In genomic region chr7:278081-278480, GRCh38 we compare ENCODE assay signal across 35 cellular contexts. TPM values are rescaled to one million over a fixed set of nuclear protein-coding genes. Genes with fewer than 3 reads are reported as not detected.
"Had no signal": no experiment of that assay in that cellular context is flagged by ENCODE, and none has a peak within 500 bp of the region (broad histone marks: within the 10 kb centered on the region; RNA-seq: fewer than 3 reads in every experiment).

No MANE protein-coding gene starts in this region.

- ATAC-seq: activated CD4-positive, alpha-beta T cell treated with anti-CD3 and anti-CD28 coated beads for 36 hours; activated naive CD4-positive, alpha-beta T cell treated with anti-CD3 and anti-CD28 coated beads, Interleukin-2, amount 50 U/mL, for 72 hours; activated T-cell treated with anti-CD3 and anti-CD28 coated beads, Interleukin-2, amount 50 U/mL, for 72 hours; effector memory CD8-positive, alpha-beta T cell; foreskin keratinocyte; gastroesophageal sphincter; T-helper 17 cell had no signal

- H3K27ac Mint-ChIP-seq: activated B cell treated with CpG ODN at 0.5 μM for 24 hours; activated CD4-positive, alpha-beta memory T cell treated with anti-CD3 and anti-CD28 coated beads, Interleukin-2, amount 10 ng/mL, durations not matched to agents 7 days and 5 days; activated CD4-positive, alpha-beta T cell treated with anti-CD3 and anti-CD28 coated beads for 36 hours; activated CD4-positive, alpha-beta T cell treated with anti-CD3 and anti-CD28 coated beads, Interleukin-2, amount 10 ng/mL, durations not matched to agents 7 days and 5 days; activated naive CD4-positive, alpha-beta T cell treated with anti-CD3 and anti-CD28 coated beads, Interleukin-2, amount 10 ng/mL, durations not matched to agents 7 days and 5 days; activated naive CD4-positive, alpha-beta T cell treated with anti-CD3 and anti-CD28 coated beads, Interleukin-2, amount 50 U/mL, for 72 hours; activated naive CD8-positive, alpha-beta T cell treated with anti-CD3 and anti-CD28 coated beads, Interleukin-2, amount 10 ng/mL, durations not matched to agents 7 days and 5 days; activated T-cell treated with anti-CD3 and anti-CD28 coated beads, Interleukin-2, amount 50 U/mL, for 24 hours; activated T-cell treated with anti-CD3 and anti-CD28 coated beads, Interleukin-2, amount 50 U/mL, for 72 hours; brain; dendritic cell treated with granulocyte-macrophage colony-stimulating factor and Interleukin-4, amounts not matched to agents 40 ng/mL and 50 ng/mL, for 4 days; effector memory CD8-positive, alpha-beta T cell; T-helper 17 cell; T-helper 2 cell treated with Interferon-gamma antibody and Interleukin-4, amounts not matched to agents 5 μg/mL and 100 μg/mL, for 36 hours had no signal

- H3K4me1 ChIP-seq: ascending aorta, breast epithelium, esophagus muscularis mucosa, foreskin keratinocyte, gastroesophageal sphincter had no signal

- H3K4me1 Mint-ChIP-seq: activated B cell treated with CpG ODN at 0.5 μM for 24 hours; activated CD4-positive, alpha-beta memory T cell treated with anti-CD3 and anti-CD28 coated beads, Interleukin-2, amount 10 ng/mL, durations not matched to agents 7 days and 5 days; activated CD4-positive, alpha-beta T cell treated with anti-CD3 and anti-CD28 coated beads for 36 hours; activated CD4-positive, alpha-beta T cell treated with anti-CD3 and anti-CD28 coated beads, Interleukin-2, amount 10 ng/mL, durations not matched to agents 7 days and 5 days; activated naive CD4-positive, alpha-beta T cell treated with anti-CD3 and anti-CD28 coated beads, Interleukin-2, amount 10 ng/mL, durations not matched to agents 7 days and 5 days; activated naive CD8-positive, alpha-beta T cell treated with anti-CD3 and anti-CD28 coated beads, Interleukin-2, amount 10 ng/mL, durations not matched to agents 7 days and 5 days; brain; T-helper 17 cell had no signal

- DNase-seq: activated B cell treated with CpG ODN at 0.5 μM for 24 hours; activated CD4-positive, alpha-beta memory T cell treated with anti-CD3 and anti-CD28 coated beads, Interleukin-2, amount 10 ng/mL, durations not matched to agents 7 days and 5 days; activated CD4-positive, alpha-beta T cell treated with anti-CD3 and anti-CD28 coated beads for 36 hours; activated CD4-positive, alpha-beta T cell treated with anti-CD3 and anti-CD28 coated beads, Interleukin-2, amount 10 ng/mL, durations not matched to agents 7 days and 5 days; activated CD4-positive, alpha-beta T cell treated with anti-CD3 and anti-CD28 coated beads, Interleukin-2, amount 50 U/mL, for 4 hours; activated CD4-positive, CD25-positive, alpha-beta regulatory T cell treated with anti-CD3 and anti-CD28 coated beads, Interleukin-2, amount 50 U/mL, for 72 hours; activated CD8-positive, alpha-beta memory T cell treated with anti-CD3 and anti-CD28 coated beads, Interleukin-2, amount 50 U/mL, for 48 hours; activated gamma-delta T cell; activated naive CD4-positive, alpha-beta T cell; activated naive CD4-positive, alpha-beta T cell treated with anti-CD3 and anti-CD28 coated beads, Interleukin-2, amount 10 ng/mL, durations not matched to agents 7 days and 5 days; activated naive CD8-positive, alpha-beta T cell treated with anti-CD3 and anti-CD28 coated beads, Interleukin-2, amount 10 ng/mL, durations not matched to agents 7 days and 5 days; activated T-cell treated with anti-CD3 and anti-CD28 coated beads for 4 hours; activated T-cell treated with anti-CD3 and anti-CD28 coated beads, Interleukin-2, amount 50 U/mL, for 24 hours; activated T-cell treated with anti-CD3 and anti-CD28 coated beads, Interleukin-2, amount 50 U/mL, for 72 hours; central memory CD4-positive, alpha-beta T cell; cerebellar nuclear complex; effector memory CD8-positive, alpha-beta T cell; erythroblast; foreskin keratinocyte; T-helper 1 cell; T-helper 17 cell; T1000; WERI-Rb-1 had no signal

- H3K4me3 ChIP-seq: ascending aorta, breast epithelium, cardiac muscle cell, coronary artery, dorsolateral prefrontal cortex, esophagus muscularis mucosa, gastroesophageal sphincter had no signal

- H3K36me3 Mint-ChIP-seq: activated naive CD4-positive, alpha-beta T cell treated with anti-CD3 and anti-CD28 coated beads, Interleukin-2, amount 10 ng/mL, durations not matched to agents 7 days and 5 days had no signal

- H3K27ac ChIP-seq: ascending aorta, breast epithelium, cardiac muscle cell, coronary artery, dorsolateral prefrontal cortex, esophagus muscularis mucosa, foreskin keratinocyte, gastroesophageal sphincter, WERI-Rb-1 had no signal

- H3K27me3 ChIP-seq: ascending aorta, breast epithelium, dorsolateral prefrontal cortex had no signal

- H3K4me3 Mint-ChIP-seq: activated B cell treated with CpG ODN at 0.5 μM for 24 hours; activated CD4-positive, alpha-beta memory T cell treated with anti-CD3 and anti-CD28 coated beads, Interleukin-2, amount 10 ng/mL, durations not matched to agents 7 days and 5 days; activated CD4-positive, alpha-beta T cell treated with anti-CD3 and anti-CD28 coated beads for 36 hours; activated CD4-positive, alpha-beta T cell treated with anti-CD3 and anti-CD28 coated beads, Interleukin-2, amount 10 ng/mL, durations not matched to agents 7 days and 5 days; activated naive CD4-positive, alpha-beta T cell treated with anti-CD3 and anti-CD28 coated beads, Interleukin-2, amount 10 ng/mL, durations not matched to agents 7 days and 5 days; activated naive CD8-positive, alpha-beta T cell treated with anti-CD3 and anti-CD28 coated beads, Interleukin-2, amount 10 ng/mL, durations not matched to agents 7 days and 5 days; activated T-cell treated with anti-CD3 and anti-CD28 coated beads, Interleukin-2, amount 50 U/mL, for 24 hours; activated T-cell treated with anti-CD3 and anti-CD28 coated beads, Interleukin-2, amount 50 U/mL, for 72 hours; brain; dendritic cell treated with granulocyte-macrophage colony-stimulating factor and Interleukin-4, amounts not matched to agents 40 ng/mL and 50 ng/mL, for 4 days; effector memory CD8-positive, alpha-beta T cell; T-helper 17 cell; T-helper 2 cell treated with Interferon-gamma antibody and Interleukin-4, amounts not matched to agents 5 μg/mL and 100 μg/mL, for 36 hours had no signal

- H3K36me3 ChIP-seq: ascending aorta, breast epithelium, cardiac muscle cell, esophagus muscularis mucosa, gastroesophageal sphincter, WERI-Rb-1 had no signal

RNA-seq across cellular contexts. Expression of gene FOXL3, which starts 11.9 kb away (rescaled TPM):
- total RNA-seq: activated B cell treated with CpG ODN at 0.5 μM for 24 hours; activated CD4-positive, alpha-beta memory T cell treated with anti-CD3 and anti-CD28 coated beads, Interleukin-2, amount 10 ng/mL, durations not matched to agents 7 days and 5 days; activated CD4-positive, alpha-beta T cell treated with anti-CD3 and anti-CD28 coated beads for 36 hours; activated CD4-positive, alpha-beta T cell treated with anti-CD3 and anti-CD28 coated beads, Interleukin-2, amount 10 ng/mL, durations not matched to agents 7 days and 5 days; activated naive CD4-positive, alpha-beta T cell treated with anti-CD3 and anti-CD28 coated beads, Interleukin-2, amount 50 U/mL, for 72 hours; activated naive CD8-positive, alpha-beta T cell treated with anti-CD3 and anti-CD28 coated beads, Interleukin-2, amount 10 ng/mL, durations not matched to agents 7 days and 5 days; activated T-cell treated with anti-CD3 and anti-CD28 coated beads, Interleukin-2, amount 50 U/mL, for 72 hours; ascending aorta; breast epithelium; cardiac muscle cell; esophagus muscularis mucosa; foreskin keratinocyte; gastroesophageal sphincter; glomerular endothelial cell; T-helper 17 cell had no signal
- polyA plus RNA-seq: cardiac muscle cell, foreskin keratinocyte had no signal
